ENCODE assay signal across 8 cellular contexts in the genomic region with DNA sequence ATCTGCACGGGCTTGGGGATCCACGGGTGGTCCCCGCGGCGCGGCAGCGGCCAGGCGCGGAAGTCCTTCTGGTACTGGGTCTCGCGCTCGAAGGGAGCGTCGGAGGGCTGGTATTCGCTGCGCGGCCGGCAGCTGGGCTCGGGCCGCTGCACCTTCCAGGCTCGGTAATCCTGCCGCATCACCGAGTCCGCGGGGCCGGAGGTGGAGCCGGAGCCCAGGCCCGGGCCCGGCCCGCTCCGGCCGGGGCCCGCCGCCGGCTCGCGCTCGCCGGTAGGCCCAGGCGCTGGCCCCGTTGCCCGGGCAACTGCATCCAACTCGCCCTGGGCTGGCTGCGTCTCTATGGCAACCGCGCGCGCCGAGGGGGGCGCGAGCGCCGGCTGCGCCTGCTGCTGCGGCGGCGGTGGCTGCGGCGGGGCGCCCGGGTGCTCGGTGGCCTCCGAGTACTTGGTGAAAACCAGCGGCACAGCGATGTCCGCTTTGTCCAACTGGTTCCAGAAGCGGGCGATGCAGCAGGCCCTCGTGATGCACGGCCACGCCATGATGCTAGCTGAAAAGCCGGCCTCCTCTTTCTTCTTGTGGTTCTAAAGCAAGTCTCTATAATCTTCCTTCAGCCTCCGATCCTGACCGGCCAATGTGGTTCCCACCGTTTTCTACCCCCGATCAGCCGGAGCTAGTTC. TPM values are rescaled to one million over a fixed set of nuclear protein-coding genes. Genes with fewer than 3 reads are reported as not detected.
A peak's percentile ranks its signal among the peaks of the same experiment; 100 is the strongest.
DNase-seq lines count a peak whose midpoint lies in the region; ATAC-seq and TF ChIP-seq lines count a peak whose summit lies in the region.

No MANE protein-coding gene starts in this region.

- peak overlapping the region; percentile 98 for H3K4me2 ChIP-seq in hepatocyte

- H2AFZ ChIP-seq in hepatocyte = peak overlapping the region; percentile 90

- no peaks in the 10 kb centered on the region for H4K20me1 ChIP-seq in hepatocyte (ENCODE audit: insufficient read depth, poor library complexity, severe bottlenecking)

- WGBS in hepatocyte (ENCODE audit: low lambda C conversion rate, missing lambda C conversion rate) = 1% methylated on average over 76 of the region's 77 CpGs

- H3K27ac ChIP-seq in angular gyrus (ENCODE audit: low read depth, low read length) = peak overlapping the region; percentile 78
- H3K27ac ChIP-seq in hepatocyte = no peak overlapping the region

- no peaks in the 10 kb centered on the region for H3K79me2 ChIP-seq in hepatocyte

- H3K27me3 ChIP-seq in hepatocyte = peaks cover 84% of the 10 kb centered on the region

- ATAC-seq in GM19023 (IDR thresholded peaks at IDR 0.05; ENCODE audit: unreplicated experiment) (no peak), GM21367 (IDR thresholded peaks at IDR 0.05; ENCODE audit: unreplicated experiment) (no peak)

- no peak for TF ChIP-seq CTCF in hepatocyte (IDR thresholded peaks at IDR 0.05; ENCODE audit: poor library complexity)

- intact Hi-C loops in posterior vena cava (cut with DNase I) = no loop called here

- H3K36me3 ChIP-seq in hepatocyte (replicated peaks; ENCODE audit: insufficient read depth, low read depth) = no peaks in the 10 kb centered on the region

- peak; percentile 11 to 24 for DNase-seq in stimulated activated CD4-positive, alpha-beta T cell treated with anti-CD3 and anti-CD28 coated beads, Interleukin-2, amount 100 ng/mL, for 48 hours
- no peak for DNase-seq in stimulated activated CD4-positive, alpha-beta T cell treated with anti-CD3 and anti-CD28 coated beads, Interleukin-1b, Interleukin-23, amount 100 ng/mL, for 48 hours
- DNase-seq in NCI-H345 (lab: John Stamatoyannopoulos, UW) (peak; percentile 83), hepatocyte (ENCODE audit: low spot score) (peak; percentile 66), posterior vena cava (ENCODE audit: low spot score) (peak; percentile 82)

- no peaks in the 10 kb centered on the region for H3K9me2 ChIP-seq in hepatocyte (replicated peaks; ENCODE audit: insufficient read depth)

- H3K4me1 ChIP-seq in hepatocyte (ENCODE audit: insufficient read depth) = peaks cover 10% of the 10 kb centered on the region

- no peaks in the 10 kb centered on the region for H3K9me3 ChIP-seq in hepatocyte (ENCODE audit: low read depth)

- peak overlapping the region; percentile 75 for H3K4me3 ChIP-seq in hepatocyte

RNA-seq across cellular contexts. Expression of a gene that starts 0.9 kb away (rescaled TPM):
- 2.2 and 3.8 TPM in 2 replicates for total RNA-seq in hepatocyte
- polyA plus RNA-seq in hepatocyte = 4.4 and 6.4 TPM in 2 replicates
- 10 to 100 TPM; 11.6 TPM for total RNA-seq in posterior vena cava

RNA-seq across cellular contexts. Expression of a gene that starts 49.7 kb away (rescaled TPM):
- total RNA-seq in hepatocyte = 2.4 and 3.2 TPM in 2 replicates
- polyA plus RNA-seq in hepatocyte = 0.84 and 2.9 TPM in 2 replicates
- total RNA-seq in posterior vena cava = not detected
